Comparison of ENCODE assay signal across 10 cellular contexts in the genomic region with DNA sequence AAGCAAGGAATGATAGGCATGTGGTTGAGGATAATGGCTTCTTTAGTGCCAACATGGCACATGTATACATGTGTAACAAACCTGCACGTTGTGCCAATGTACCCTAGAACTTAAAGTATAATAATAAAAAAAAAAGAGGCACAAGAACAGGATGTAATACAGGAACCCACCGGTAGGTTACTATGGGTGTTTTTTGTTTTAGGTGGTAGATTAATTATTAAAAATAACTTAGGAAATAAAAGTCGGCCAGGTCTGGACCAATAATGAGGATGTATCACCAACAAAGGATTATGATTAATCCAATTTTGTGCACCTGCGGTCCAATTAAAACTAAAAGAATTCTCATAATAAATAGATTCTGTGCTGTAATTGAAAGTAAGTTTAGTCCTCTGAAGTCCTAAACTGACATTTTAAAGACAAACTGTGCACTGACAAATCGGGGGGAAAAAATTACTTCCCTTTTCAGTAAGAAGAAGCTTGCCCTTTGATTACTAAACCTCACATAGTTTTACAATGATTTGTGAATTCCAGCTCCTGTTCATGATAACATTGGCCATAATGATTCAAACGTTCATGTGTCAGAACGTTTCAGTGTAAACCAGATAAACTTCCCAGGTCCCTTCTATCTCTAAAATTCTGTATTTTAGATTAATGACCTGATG.
DNase-seq lines count a peak whose midpoint lies in the region; ATAC-seq and TF ChIP-seq lines count a peak whose summit lies in the region.
"Had no signal": no experiment of that assay in that cellular context is flagged by ENCODE, and none has a peak within 500 bp of the region (broad histone marks: within the 10 kb centered on the region; RNA-seq: fewer than 3 reads in every experiment).

No MANE protein-coding gene starts in this region.

- peak overlapping the region in 5 of 10 experiments; percentile 8 to 51 (median 27); a peak in 7 of 20 replicates for H3K4me3 ChIP-seq in BLaER1 treated with 17β-estradiol and CSF1 and Interleukin-3, amounts not matched to agents 10 nM and 100 nM
- peak overlapping the region; percentile 28 for H3K4me3 ChIP-seq in lower lobe of right lung

- peaks cover 26% of the 10 kb centered on the region for H3K27me3 Mint-ChIP-seq in activated CD4-positive, alpha-beta memory T cell treated with anti-CD3 and anti-CD28 coated beads, Interleukin-2, amount 10 ng/mL, durations not matched to agents 7 days and 5 days

- peaks cover 31 to 43% (median 35%) of the 10 kb centered on the region in 10 experiments for H3K4me1 ChIP-seq in BLaER1 treated with 17β-estradiol and CSF1 and Interleukin-3, amounts not matched to agents 10 nM and 100 nM
- H3K4me1 ChIP-seq in lower lobe of right lung, result peaks cover 3% of the 10 kb centered on the region

- no peaks in the 10 kb centered on the region for H3K9me3 Mint-ChIP-seq in activated CD4-positive, alpha-beta memory T cell treated with anti-CD3 and anti-CD28 coated beads, Interleukin-2, amount 10 ng/mL, durations not matched to agents 7 days and 5 days

- no peak for TF ChIP-seq CTCF in lower lobe of right lung (IDR thresholded peaks at IDR 0.05)

- POLR2A ChIA-PET in activated CD4-positive, alpha-beta memory T cell treated with anti-CD3 and anti-CD28 coated beads, Interleukin-2, amount 10 ng/mL, durations not matched to agents 7 days and 5 days (lab: Charles Lee), result interaction anchor here (1.3 to 1.4 kb wide), 3 partner anchors 10 to 700 kb away, joined by 4 to 6 read pairs (median 5); a partner anchor contains a TSS

- no peaks in the 10 kb centered on the region for H3K36me3 ChIP-seq in BLaER1 treated with 17β-estradiol and CSF1 and Interleukin-3, amounts not matched to agents 10 nM and 100 nM
- H3K36me3 ChIP-seq in lower lobe of right lung, result no peaks in the 10 kb centered on the region

- ATAC-seq in lower lobe of right lung (no peak), HG02642 (IDR thresholded peaks at IDR 0.05; ENCODE audit: poor library complexity, unreplicated experiment) (no peak), GM18517 (IDR thresholded peaks at IDR 0.05; ENCODE audit: unreplicated experiment) (no peak)

- no peaks in the 10 kb centered on the region for H4K20me1 ChIP-seq in BLaER1 treated with 17β-estradiol and CSF1 and Interleukin-3, amounts not matched to agents 10 nM and 100 nM

- H3K4me2 ChIP-seq in BLaER1 treated with 17β-estradiol and CSF1 and Interleukin-3, amounts not matched to agents 10 nM and 100 nM, result peak overlapping the region; percentile 64 to 84 (median 75)

- H3K4me3 Mint-ChIP-seq in activated CD4-positive, alpha-beta memory T cell treated with anti-CD3 and anti-CD28 coated beads, Interleukin-2, amount 10 ng/mL, durations not matched to agents 7 days and 5 days, result peak overlapping the region; percentile 74

- no peaks in the 10 kb centered on the region for H3K27me3 ChIP-seq in BLaER1 treated with 17β-estradiol and CSF1 and Interleukin-3, amounts not matched to agents 10 nM and 100 nM
- no peaks in the 10 kb centered on the region for H3K27me3 ChIP-seq in lower lobe of right lung (ENCODE audit: low read depth)

- peak overlapping the region; percentile 27 to 86 (median 76); a peak in 19 of 22 replicates for H3K27ac ChIP-seq in BLaER1 treated with 17β-estradiol and CSF1 and Interleukin-3, amounts not matched to agents 10 nM and 100 nM
- peak overlapping the region; percentile 62 for H3K27ac ChIP-seq in lower lobe of right lung

- no peaks in the 10 kb centered on the region for H3K9me3 ChIP-seq in BLaER1 treated with 17β-estradiol and CSF1 and Interleukin-3, amounts not matched to agents 10 nM and 100 nM (replicated peaks in 1 of 11)
- no peaks in the 10 kb centered on the region for H3K9me3 ChIP-seq in lower lobe of right lung

- peaks cover 4% of the 10 kb centered on the region for H3K36me3 Mint-ChIP-seq in activated CD4-positive, alpha-beta memory T cell treated with anti-CD3 and anti-CD28 coated beads, Interleukin-2, amount 10 ng/mL, durations not matched to agents 7 days and 5 days (ENCODE audit: low read depth)

- intact Hi-C loops in lower lobe of right lung (cut with DNase I), result no loop called here

- CTCF ChIA-PET in activated CD4-positive, alpha-beta memory T cell treated with anti-CD3 and anti-CD28 coated beads, Interleukin-2, amount 10 ng/mL, durations not matched to agents 7 days and 5 days (lab: Charles Lee), result interaction anchor here (0.8 to 1.7 kb wide), 4 partner anchors 10 to 145 kb away, joined by 3 to 11 read pairs (median 5); no protein-coding TSS in a partner anchor

- H3K27ac Mint-ChIP-seq in activated CD4-positive, alpha-beta memory T cell treated with anti-CD3 and anti-CD28 coated beads, Interleukin-2, amount 10 ng/mL, durations not matched to agents 7 days and 5 days, result peak overlapping the region; percentile 62

- H3K4me1 Mint-ChIP-seq in activated CD4-positive, alpha-beta memory T cell treated with anti-CD3 and anti-CD28 coated beads, Interleukin-2, amount 10 ng/mL, durations not matched to agents 7 days and 5 days, result peaks cover 25% of the 10 kb centered on the region

- H3K9ac ChIP-seq in BLaER1 treated with 17β-estradiol and CSF1 and Interleukin-3, amounts not matched to agents 10 nM and 100 nM, result peak overlapping the region in 9 of 11 experiments; percentile 16 to 71 (median 61); a peak in 13 of 22 replicates

- DNase-seq in HCEC 1CT, result peak; percentile 52
- no peak for DNase-seq in activated CD4-positive, alpha-beta memory T cell treated with anti-CD3 and anti-CD28 coated beads, Interleukin-2, amount 10 ng/mL, durations not matched to agents 7 days and 5 days
- DNase-seq in lower lobe of right lung, result no peak
- DNase-seq in activated effector memory CD4-positive, alpha-beta T cell treated with Interleukin-2 at 50 U/mL for 16 hours, result no peak
- DNase-seq in COLO829 (ENCODE audit: low spot score), result no peak
- DNase-seq: hippocampal formation; stimulated activated CD4-positive, alpha-beta T cell treated with anti-CD3 and anti-CD28 coated beads, Interleukin-4, amount 100 ng/mL, for 24 hours had no signal
